Comparison of ENCODE assay signal across 1 cellular context in genomic region chr3:171257251-171258179, GRCh38.
TF ChIP-seq lines count a peak whose summit lies in the region.

No MANE protein-coding gene starts in this region.

TF ChIP-seq in GM12878, 131 proteins besides CTCF, POLR2A, EP300 and RAD21 (continued from another document):
- TF ChIP-seq ZNF687 (IDR thresholded peaks at IDR 0.05) (peak; percentile 59; the same call in 1 of the 2 replicates), RCOR1 (conservative IDR thresholded peaks at IDR 0.05; ENCODE audit: low read depth, low read length) (no peak), NR2C2 (IDR thresholded peaks at IDR 0.05; ENCODE audit: borderline replicate concordance, control insufficient read depth, insufficient read length, low read depth) (no peak), BHLHE40 (IDR thresholded peaks at IDR 0.05; ENCODE audit: borderline replicate concordance in 1 of 2, low read depth in 2 of 2, low read length in 1 of 2) (0 out of 4 replicates have a peak, but pooled peaks of 1 of the 2 experiments have one; percentile 36), CEBPZ (IDR thresholded peaks at IDR 0.05; ENCODE audit: low read depth, low read length) (no peak), POLR2AphosphoS2 (IDR thresholded peaks at IDR 0.05; ENCODE audit: low read depth, low read length) (no peak), PML (IDR thresholded peaks at IDR 0.05; ENCODE audit: low read length) (0 out of 2 replicates have a peak, but pooled peaks have one; percentile 21), FOXM1 (IDR thresholded peaks at IDR 0.05; ENCODE audit: low read depth, low read length) (peak; percentile 10; the same call in 1 of the 2 replicates), USF2 (IDR thresholded peaks at IDR 0.05; ENCODE audit: borderline replicate concordance, low read depth, low read length) (peak; percentile 46; the same call in 1 of the 2 replicates), EGR1 (IDR thresholded peaks at IDR 0.05; ENCODE audit: borderline replicate concordance in 1 of 2, low read depth in 2 of 2, low read length in 2 of 2) (no peak), SIX5 (IDR thresholded peaks at IDR 0.05; ENCODE audit: low read depth, low read length, severe bottlenecking) (no peak), E2F4 (IDR thresholded peaks at IDR 0.05; ENCODE audit: low read depth, low read length) (no peak), RAD51 (IDR thresholded peaks at IDR 0.05) (peak; percentile 81), PKNOX1 (IDR thresholded peaks at IDR 0.05) (no peak), JUNB (IDR thresholded peaks at IDR 0.05) (peak; percentile 62), ELK1 (IDR thresholded peaks at IDR 0.05; ENCODE audit: low read depth, low read length) (no peak), TCF12 (IDR thresholded peaks at IDR 0.05; ENCODE audit: low read depth, low read length) (no peak), TCF3 (IDR thresholded peaks at IDR 0.05; ENCODE audit: borderline replicate concordance, insufficient read depth, low read depth, low read length) (no peak), TAF1 (IDR thresholded peaks at IDR 0.05; ENCODE audit: borderline replicate concordance, low read depth, low read length) (no peak), NR2C1 (IDR thresholded peaks at IDR 0.05) (no peak), IRF4 (IDR thresholded peaks at IDR 0.05; ENCODE audit: low read depth, low read length) (0 out of 2 replicates have a peak, but pooled peaks have one; percentile 37), SMC3 (IDR thresholded peaks at IDR 0.05; ENCODE audit: borderline replicate concordance, low read length) (peak; percentile 17; the same call in 1 of the 2 replicates), KAT2A (conservative IDR thresholded peaks at IDR 0.05; ENCODE audit: control insufficient read depth, low read depth, low read length) (no peak), MYB (IDR thresholded peaks at IDR 0.05; ENCODE audit: borderline replicate concordance, low read depth, low read length) (no peak)
TF ChIP-seq in GM12878: peak in this region for 33.
